14 cellular contexts compared by ENCODE assay signal in the genomic region with DNA sequence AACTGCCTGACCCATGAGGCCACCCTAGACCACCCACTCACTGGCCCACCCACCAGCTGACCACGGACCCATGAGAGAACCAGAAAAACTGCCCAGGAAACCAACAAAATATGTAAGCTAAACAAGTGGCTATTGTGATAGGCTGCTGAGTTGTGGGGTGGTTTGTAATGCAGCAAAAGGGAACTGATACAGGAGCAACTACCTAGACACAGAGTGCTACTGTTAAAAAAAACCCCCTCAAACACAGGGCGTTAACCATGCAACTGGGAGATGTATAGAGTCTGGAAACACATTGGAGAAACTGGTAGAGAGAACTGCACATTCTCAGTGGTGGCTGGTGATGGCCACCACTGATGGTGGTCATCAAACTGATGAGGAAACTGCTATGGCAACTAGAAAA.
DNase-seq lines count a peak whose midpoint lies in the region; ATAC-seq and TF ChIP-seq lines count a peak whose summit lies in the region.
"Had no signal": no experiment of that assay in that cellular context is flagged by ENCODE, and none has a peak within 500 bp of the region (broad histone marks: within the 10 kb centered on the region; RNA-seq: fewer than 3 reads in every experiment).

No MANE protein-coding gene starts in this region.

- no peaks in the 10 kb centered on the region for H3K9me3 ChIP-seq in Karpas-422 (ENCODE audit: low read length)
- H3K9me3 ChIP-seq: esophagus squamous epithelium, ovary, SK-N-SH had no signal

- H3K4me3 ChIP-seq in GM12865 (ENCODE audit: low read depth, low read length) (no peak overlapping the region), Karpas-422 (ENCODE audit: low read length) (no peak overlapping the region)
- H3K4me3 ChIP-seq: esophagus squamous epithelium, ovary had no signal

- peak; percentile 22 for DNase-seq in GM12865 (ENCODE audit: low read depth)
- DNase-seq in NCI-H146 (lab: John Stamatoyannopoulos, UW) = no peak
- DNase-seq in activated T-cell treated with anti-CD3 and anti-CD28 coated beads, Interleukin-2, amount 50 U/mL, for 48 hours = no peak
- no peak for DNase-seq in Karpas-422
- no peak for DNase-seq in iPS-NIHi7 (ENCODE audit: extremely low spot score)
- DNase-seq: activated CD8-positive, alpha-beta memory T cell treated with anti-CD3 and anti-CD28 coated beads, Interleukin-2, amount 50 U/mL, for 4 hours; esophagus squamous epithelium; ovary; SK-N-SH; stimulated activated CD4-positive, alpha-beta T cell treated with anti-CD3 and anti-CD28 coated beads, Interleukin-12 subunit alpha, Interleukin-12 subunit beta, amount 100 ng/mL, for 4 hours had no signal

- H3K9ac ChIP-seq in Karpas-422 (ENCODE audit: low read length) = no peak overlapping the region
- H3K9ac ChIP-seq: SK-N-SH had no signal

- H3K79me2 ChIP-seq in Karpas-422 (ENCODE audit: low read length) = no peaks in the 10 kb centered on the region

- H2AFZ ChIP-seq in Karpas-422 (ENCODE audit: low read length) = no peak overlapping the region

- H3K36me3 ChIP-seq in Karpas-422 (ENCODE audit: insufficient read depth, low read length) = no peaks in the 10 kb centered on the region
- H3K36me3 ChIP-seq: esophagus squamous epithelium, ovary had no signal

- H3K9me2 ChIP-seq in Karpas-422 (replicated peaks; ENCODE audit: insufficient read depth, low read length) = no peaks in the 10 kb centered on the region
- H3K9me2 ChIP-seq: SK-N-SH had no signal

- ATAC-seq in GM19324 (IDR thresholded peaks at IDR 0.05; ENCODE audit: low FRiP score, unreplicated experiment) (peak; percentile 91), HG02571 (IDR thresholded peaks at IDR 0.05; ENCODE audit: unreplicated experiment) (peak; percentile 76), HG03139 (IDR thresholded peaks at IDR 0.05; ENCODE audit: unreplicated experiment) (peak; percentile 88)

- no peak for TF ChIP-seq CTCF in GM12865 (IDR thresholded peaks at IDR 0.05; ENCODE audit: insufficient read depth, low read depth, low read length, missing control alignments)

- no peaks in the 10 kb centered on the region; the same call in 1 of the 2 replicates for H3K4me1 ChIP-seq in Karpas-422 (ENCODE audit: low read length)
- H3K4me1 ChIP-seq: esophagus squamous epithelium had no signal

- H3K27me3 ChIP-seq in Karpas-422 (ENCODE audit: low read length) = no peaks in the 10 kb centered on the region
- H3K27me3 ChIP-seq: esophagus squamous epithelium, ovary had no signal

- H3K27ac ChIP-seq in Karpas-422 (ENCODE audit: low read length) = no peak overlapping the region
- H3K27ac ChIP-seq: esophagus squamous epithelium, HL-60, ovary had no signal

- H3K4me2 ChIP-seq in Karpas-422 (ENCODE audit: low read depth, low read length, poor library complexity, severe bottlenecking) = no peak overlapping the region
- H3K4me2 ChIP-seq: SK-N-SH had no signal

- H4K20me1 ChIP-seq in Karpas-422 (ENCODE audit: insufficient read depth, low read depth, low read length) = no peaks in the 10 kb centered on the region
